13 cellular contexts compared by ENCODE assay signal in the genomic region with DNA sequence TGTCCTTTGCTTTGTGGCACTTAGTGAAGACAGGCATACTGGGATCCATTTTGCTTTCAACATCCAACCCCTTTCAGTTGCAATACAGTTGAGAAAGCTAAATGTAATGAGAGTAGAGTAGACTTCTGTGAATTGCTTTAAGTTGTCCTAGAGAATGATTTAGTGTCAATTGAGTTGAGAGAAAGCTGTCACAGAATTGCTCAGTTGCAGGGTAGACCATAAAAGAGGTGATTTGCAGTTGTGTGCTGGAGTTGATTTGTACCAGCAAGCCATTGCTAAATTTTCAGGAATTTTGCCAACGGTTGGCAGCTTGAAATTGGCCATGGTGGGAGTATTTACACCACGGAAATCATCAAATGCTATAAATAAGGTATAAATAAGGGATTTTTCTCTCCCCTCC. TPM values are rescaled to one million over a fixed set of nuclear protein-coding genes. Genes with fewer than 3 reads are reported as not detected.
A peak's percentile ranks its signal among the peaks of the same experiment; 100 is the strongest.
DNase-seq lines count a peak whose midpoint lies in the region; ATAC-seq and TF ChIP-seq lines count a peak whose summit lies in the region.
"Had no signal": no experiment of that assay in that cellular context is flagged by ENCODE, and none has a peak within 500 bp of the region (broad histone marks: within the 10 kb centered on the region; RNA-seq: fewer than 3 reads in every experiment).

No MANE protein-coding gene starts in this region.

- peak overlapping the region in 3 of 4 donors; percentile 58 to 97 (median 91) for H3K4me3 Mint-ChIP-seq in CD4-positive, CD25-positive, alpha-beta regulatory T cell

- TF ChIP-seq CTCF in coronary artery (IDR thresholded peaks at IDR 0.05) (no peak), neutrophil (IDR thresholded peaks at IDR 0.05) (no peak)

- peak overlapping the region; percentile 93 for H3K4me3 ChIP-seq in CD4-positive, CD25-positive, alpha-beta regulatory T cell (ENCODE audit: low read depth, low read length)
- no peak overlapping the region for H3K4me3 ChIP-seq in HUES48 (ENCODE audit: low read depth, low read length)
- H3K4me3 ChIP-seq in coronary artery = peak overlapping the region; percentile 99
- peak overlapping the region; percentile 91 to 93 for H3K4me3 ChIP-seq in neutrophil (ENCODE audit: low read depth in 1 of 2, low read length in 1 of 2)

- H3K4me1 ChIP-seq in CD4-positive, CD25-positive, alpha-beta regulatory T cell (ENCODE audit: control insufficient read depth, insufficient read depth, low read length, poor library complexity, severe bottlenecking) = peaks cover 29% of the 10 kb centered on the region
- H3K4me1 ChIP-seq in HUES48 (ENCODE audit: control insufficient read depth, insufficient read depth, low read length) (peaks cover 60% of the 10 kb centered on the region), neutrophil (ENCODE audit: control insufficient read depth in 1 of 2, insufficient read depth in 1 of 2, low read depth in 1 of 2, low read length in 1 of 2) (peaks cover 70 to 71% of the 10 kb centered on the region in 2 experiments)

- H3K9me3 ChIP-seq in CD4-positive, CD25-positive, alpha-beta regulatory T cell (ENCODE audit: control insufficient read depth in 2 of 2, low read length in 2 of 2) = no peaks in the 10 kb centered on the region
- H3K9me3 ChIP-seq in HUES48 (ENCODE audit: control insufficient read depth, insufficient read depth, low read length) = no peaks in the 10 kb centered on the region
- H3K9me3 ChIP-seq in neutrophil = no peaks in the 10 kb centered on the region

- peaks cover 3% of the 10 kb centered on the region for H3K36me3 Mint-ChIP-seq in CD4-positive, CD25-positive, alpha-beta regulatory T cell

- peaks cover 6% of the 10 kb centered on the region for H3K27me3 Mint-ChIP-seq in CD4-positive, CD25-positive, alpha-beta regulatory T cell

- no peak for ATAC-seq in CD4-positive, CD25-positive, alpha-beta regulatory T cell (ENCODE audit: low read depth in 2 of 2)
- ATAC-seq in HG03097 (IDR thresholded peaks at IDR 0.05; ENCODE audit: low FRiP score, unreplicated experiment) = no peak
- ATAC-seq: activated CD8-positive, alpha-beta T cell treated with anti-CD3 and anti-CD28 coated beads, Interleukin-2, amount 10 ng/mL, durations not matched to agents 7 days and 5 days had no signal

- H3K27me3 ChIP-seq in CD4-positive, CD25-positive, alpha-beta regulatory T cell (ENCODE audit: control insufficient read depth, insufficient read depth, low read length) = no peaks in the 10 kb centered on the region
- H3K27me3 ChIP-seq in HUES48 (ENCODE audit: control insufficient read depth, insufficient read depth, low read length) (no peaks in the 10 kb centered on the region), neutrophil (no peaks in the 10 kb centered on the region)

- H3K27ac ChIP-seq in CD4-positive, CD25-positive, alpha-beta regulatory T cell (ENCODE audit: insufficient read depth, low read length, poor library complexity, severe bottlenecking) = no peak overlapping the region
- H3K27ac ChIP-seq in HUES48 (ENCODE audit: low read depth, low read length) (peak overlapping the region; percentile 39), coronary artery (no peak overlapping the region), neutrophil (peak overlapping the region; percentile 99)

- H3K9ac ChIP-seq in HUES48 (ENCODE audit: low read depth, low read length) = no peak overlapping the region

- H3K36me3 ChIP-seq in CD4-positive, CD25-positive, alpha-beta regulatory T cell (ENCODE audit: control insufficient read depth, insufficient read depth, low read length) = no peaks in the 10 kb centered on the region
- H3K36me3 ChIP-seq in HUES48 (ENCODE audit: control insufficient read depth, insufficient read depth, low read length) (no peaks in the 10 kb centered on the region), neutrophil (no peaks in the 10 kb centered on the region)

- no peak overlapping the region for H3K27ac Mint-ChIP-seq in CD4-positive, CD25-positive, alpha-beta regulatory T cell
- H3K27ac Mint-ChIP-seq: activated CD8-positive, alpha-beta T cell treated with anti-CD3 and anti-CD28 coated beads, Interleukin-2, amount 10 ng/mL, durations not matched to agents 7 days and 5 days had no signal

- H3K4me1 Mint-ChIP-seq in CD4-positive, CD25-positive, alpha-beta regulatory T cell = peaks cover 24 to 63% (median 44%) of the 10 kb centered on the region in 4 donors

- no peak for DNase-seq in CD4-positive, CD25-positive, alpha-beta regulatory T cell
- DNase-seq in coronary artery (ENCODE audit: low spot score) = no peak
- no peak for DNase-seq in anterior cingulate cortex (lab: John Stamatoyannopoulos, UW)
- no peak for DNase-seq in stimulated activated CD4-positive, alpha-beta T cell treated with anti-CD3 and anti-CD28 coated beads, Interleukin-4, amount 100 ng/mL, for 1 hour
- no peak for DNase-seq in NCI-H2081 treated with DMSO at 0.1 percent for 48 hours (lab: John Stamatoyannopoulos, UW)
- DNase-seq: activated CD8-positive, alpha-beta T cell treated with anti-CD3 and anti-CD28 coated beads, Interleukin-2, amount 10 ng/mL, durations not matched to agents 7 days and 5 days; activated naive CD4-positive, alpha-beta T cell treated with anti-CD3 and anti-CD28 coated beads, Interleukin-2, amount 50 U/mL, for 16 hours; islet precursor cell; NCI-H2171; retina had no signal

- no peaks in the 10 kb centered on the region for H3K9me3 Mint-ChIP-seq in CD4-positive, CD25-positive, alpha-beta regulatory T cell

RNA-seq across cellular contexts. Expression of a gene that starts 2.2 kb away (rescaled TPM):
- total RNA-seq in CD4-positive, CD25-positive, alpha-beta regulatory T cell = 16.5 TPM
- 10 to 100 TPM; 10.2 to 22.8 (median 13.6) TPM for polyA plus RNA-seq in CD4-positive, CD25-positive, alpha-beta regulatory T cell

Comparison
In these comparisons a context has a peak if more than half of its experiments do, and no peak if none do; other contexts are left out.
1. H3K27ac ChIP-seq: peak in HUES48 (single experiment) and neutrophil (single experiment); none in CD4-positive, CD25-positive, alpha-beta regulatory T cell (single experiment) and coronary artery (0 of 2).